8 cellular contexts compared by ENCODE assay signal in the genomic region with DNA sequence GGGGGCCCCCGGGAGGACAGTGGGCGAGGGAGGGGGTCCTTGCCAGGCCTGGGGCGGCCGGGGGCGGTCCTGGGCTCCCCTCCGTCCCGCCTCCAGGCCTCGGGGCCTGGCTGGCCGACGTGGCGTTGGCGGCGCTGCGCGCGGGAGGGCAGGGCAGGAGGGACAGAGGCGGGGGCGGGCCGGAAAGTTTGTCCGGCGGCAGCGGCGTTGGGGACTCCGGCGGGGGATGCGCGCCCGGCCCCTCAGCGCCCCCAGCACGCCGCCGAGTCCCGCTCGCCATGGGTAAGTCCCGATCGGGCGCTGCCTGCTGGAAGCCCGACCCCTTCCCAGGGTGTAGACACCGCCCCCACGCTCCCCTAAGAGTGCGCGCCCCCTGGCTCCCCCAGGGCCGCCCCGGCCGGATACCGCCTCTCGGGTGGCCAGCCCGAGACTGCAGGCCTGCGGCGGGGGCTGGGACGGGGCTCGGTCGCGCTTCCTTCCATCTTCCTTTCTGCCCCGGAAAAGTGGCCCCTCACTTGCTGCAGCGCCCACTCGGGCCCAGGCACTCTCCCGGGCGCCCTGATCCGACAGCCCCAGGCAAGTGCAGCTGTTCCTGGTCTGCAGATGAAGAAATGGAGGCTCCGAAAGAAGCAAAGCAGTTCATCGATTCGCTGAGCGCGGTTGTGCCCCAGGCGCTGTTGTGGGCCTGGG. TPM values are rescaled to one million over a fixed set of nuclear protein-coding genes. Genes with fewer than 3 reads are reported as not detected.
A peak's percentile ranks its signal among the peaks of the same experiment; 100 is the strongest.
DNase-seq lines count a peak whose midpoint lies in the region; ATAC-seq, FAIRE-seq and TF ChIP-seq lines count a peak whose summit lies in the region.

A gene (plus strand): TSS at position 191 of the 690 bp plus-strand sequence. CDS start 88 bp downstream, at position 279.

- peak within 1 kb of the TSS; percentile 60 for H3K27ac Mint-ChIP-seq in Calu3 (ENCODE audit: unreplicated experiment)

- H3K27me3 Mint-ChIP-seq in Calu3 (ENCODE audit: unreplicated experiment) = no peaks in the 10 kb centered on the region

- H3K27me3 ChIP-seq in NT2/D1 (ENCODE audit: insufficient read depth, insufficient read length) = no peaks in the 10 kb centered on the region
- no peaks in the 10 kb centered on the region for H3K27me3 ChIP-seq in esophagus (ENCODE audit: control insufficient read depth in 1 of 2, insufficient read depth in 2 of 2, low read length in 2 of 2)
- H3K27me3 ChIP-seq in mucosa of rectum (ENCODE audit: control insufficient read depth in 2 of 2, insufficient read depth in 2 of 2, low read length in 2 of 2) = no peaks in the 10 kb centered on the region

- H3K27ac ChIP-seq in esophagus (ENCODE audit: low read depth in 2 of 2, low read length in 1 of 2) (peak within 1 kb of the TSS; percentile 60 to 81), mucosa of rectum (ENCODE audit: low read depth in 2 of 2, low read length in 2 of 2) (peak within 1 kb of the TSS; percentile 85 to 92)

- H3K9ac ChIP-seq in NT2/D1 (ENCODE audit: insufficient read length, low read depth) (peak within 1 kb of the TSS; percentile 85), mucosa of rectum (ENCODE audit: low read depth in 1 of 2, low read length in 2 of 2) (peak within 1 kb of the TSS; percentile 83 to 87)

- H3K36me3 Mint-ChIP-seq in Calu3 (ENCODE audit: insufficient read depth, unreplicated experiment) = peaks cover 26% of the 10 kb centered on the region

- BruUV-seq in Calu3 (replicated peaks; lab: Mats Ljungman, UMichigan) = no TSS peak

- 2% methylated on average over 50 to 66 of the region's 66 CpGs for WGBS in esophagus, 2 donors

- H3K36me3 ChIP-seq in NT2/D1 (ENCODE audit: insufficient read depth, insufficient read length, low read length) (peaks cover 8% of the 10 kb centered on the region), esophagus (ENCODE audit: control insufficient read depth in 2 of 2, insufficient read depth in 2 of 2, low read length in 1 of 2) (no peaks in the 10 kb centered on the region), mucosa of rectum (ENCODE audit: control insufficient read depth in 2 of 2, insufficient read depth in 2 of 2, low read length in 2 of 2) (no peaks in the 10 kb centered on the region)

- no peak for ATAC-seq in HG02852 (IDR thresholded peaks at IDR 0.05; ENCODE audit: unreplicated experiment)

- peak; percentile 91 for FAIRE-seq in urothelium cell line (lab: Jason Lieb, UNC)

- H3K4me3 ChIP-seq in NT2/D1 (ENCODE audit: insufficient read length, low read depth) = peak within 1 kb of the TSS; percentile 65
- peak within 1 kb of the TSS; percentile 49 to 65 for H3K4me3 ChIP-seq in esophagus (ENCODE audit: low read depth in 1 of 2, low read length in 2 of 2)
- peak within 1 kb of the TSS; percentile 76 to 80 for H3K4me3 ChIP-seq in mucosa of rectum (ENCODE audit: low read length in 2 of 2)

- TF ChIP-seq CTCF in Calu3 (IDR thresholded peaks at IDR 0.05; ENCODE audit: unreplicated experiment) = no peak

- intact Hi-C loops in Calu3 (cut with micrococcal nuclease; ENCODE audit: unreplicated experiment) = loop anchor here (2.0 kb wide), 1 partner anchor 29 kb away; no protein-coding TSS in a partner anchor

- H3K4me1 ChIP-seq in NT2/D1 (ENCODE audit: insufficient read depth, insufficient read length) = peaks cover 24% of the 10 kb centered on the region
- peaks cover 2 to 12% of the 10 kb centered on the region in 2 donors for H3K4me1 ChIP-seq in esophagus (ENCODE audit: control insufficient read depth in 2 of 2, insufficient read depth in 2 of 2, low read length in 1 of 2)
- H3K4me1 ChIP-seq in mucosa of rectum (ENCODE audit: control insufficient read depth in 2 of 2, insufficient read depth in 2 of 2, low read length in 2 of 2) = peaks cover 16 to 40% of the 10 kb centered on the region in 2 donors

- H3K4me3 Mint-ChIP-seq in Calu3 (ENCODE audit: low read depth, unreplicated experiment) = peak within 1 kb of the TSS; percentile 85

- H3K4me1 Mint-ChIP-seq in Calu3 (ENCODE audit: low read depth, unreplicated experiment) = peaks cover 39% of the 10 kb centered on the region

- H3K9me3 ChIP-seq in NT2/D1 (ENCODE audit: insufficient read depth, low read length) = peaks cover 27% of the 10 kb centered on the region
- H3K9me3 ChIP-seq in esophagus (ENCODE audit: control insufficient read depth in 2 of 2, insufficient read depth in 1 of 2, low read depth in 1 of 2, low read length in 1 of 2) = no peaks in the 10 kb centered on the region
- H3K9me3 ChIP-seq in mucosa of rectum (ENCODE audit: control insufficient read depth in 2 of 2, low read length in 2 of 2) = no peaks in the 10 kb centered on the region

- CTCF ChIA-PET in Calu3 (lab: Charles Lee) = no interaction called here

- DNase-seq in Calu3 (peak; percentile 85), NT2/D1 (ENCODE audit: low read depth, low spot score) (no peak), urothelium cell line (ENCODE audit: low spot score) (peak; percentile 91), amniotic stem cell (lab: John Stamatoyannopoulos, UW) (no peak), NCI-H2029 (lab: John Stamatoyannopoulos, UW) (no peak)

- H3K9me3 Mint-ChIP-seq in Calu3 (ENCODE audit: low read depth, unreplicated experiment) = no peaks in the 10 kb centered on the region

RNA-seq across cellular contexts. Expression of the gene that starts here (rescaled TPM):
- total RNA-seq in Calu3 (2022) = 24.0 and 24.9 TPM in 2 replicates
- polyA plus RNA-seq in esophagus = 1 to 10 TPM; 2.6 to 5.4 TPM

Comparison
In these comparisons a context has a peak if more than half of its experiments do, and no peak if none do; other contexts are left out.
1. DNase-seq: peak in Calu3 (single experiment) and urothelium cell line (single experiment); none in NT2/D1 (single experiment), amniotic stem cell (single experiment) and NCI-H2029 (single experiment).
2. Peak in every context shown above with its lines, with median percentiles within 50 percentile points of each other: H3K4me3 ChIP-seq.